In genomic region chr2:55019547-55020258, GRCh38 we compare ENCODE assay signal across 11 cellular contexts. TPM values are rescaled to one million over a fixed set of nuclear protein-coding genes. Genes with fewer than 3 reads are reported as not detected.
A peak's percentile ranks its signal among the peaks of the same experiment; 100 is the strongest.
DNase-seq lines count a peak whose midpoint lies in the region; ATAC-seq, FAIRE-seq and TF ChIP-seq lines count a peak whose summit lies in the region.
"Had no signal": no experiment of that assay in that cellular context is flagged by ENCODE, and none has a peak within 500 bp of the region (broad histone marks: within the 10 kb centered on the region; RNA-seq: fewer than 3 reads in every experiment).

No MANE protein-coding gene starts in this region.

- H3K36me3 ChIP-seq in WERI-Rb-1, result peaks cover 36% of the 10 kb centered on the region

- H3K27ac Mint-ChIP-seq in progenitor cell of endocrine pancreas, result peak overlapping the region; percentile 14

- H3K36me3 Mint-ChIP-seq in progenitor cell of endocrine pancreas (ENCODE audit: insufficient read depth), result peaks cover 10% of the 10 kb centered on the region

- H3K4me3 ChIP-seq in WERI-Rb-1 (ENCODE audit: low read depth, low read length), result no peak overlapping the region

- H3K27me3 ChIP-seq in WERI-Rb-1 (ENCODE audit: insufficient read depth, low read depth, severe bottlenecking), result no peaks in the 10 kb centered on the region

- peaks cover 9% of the 10 kb centered on the region for H3K4me1 Mint-ChIP-seq in progenitor cell of endocrine pancreas (ENCODE audit: low read depth)

- no peak overlapping the region for H3K27ac ChIP-seq in WERI-Rb-1

- no peak for DNase-seq in GM12891 (ENCODE audit: insufficient read length, low spot score)
- DNase-seq in NOMO-1 treated with DMSO at 0.1 percent for 48 hours (lab: John Stamatoyannopoulos, UW; ENCODE audit: unreplicated experiment), result peak; percentile 92
- DNase-seq in dermis blood vessel endothelial cell, result peak; percentile 38
- DNase-seq in progenitor cell of endocrine pancreas (ENCODE audit: low spot score, unreplicated experiment), result no peak
- no peak for DNase-seq in islet precursor cell
- no peak for DNase-seq in WERI-Rb-1
- DNase-seq: DMS 273 treated with DMSO at 0.1 percent for 48 hours; effector CD8-positive, alpha-beta T cell; NCI-H510A had no signal

- no peaks in the 10 kb centered on the region for H3K9me3 ChIP-seq in WERI-Rb-1 (ENCODE audit: severe bottlenecking)

- H3K9me3 Mint-ChIP-seq in progenitor cell of endocrine pancreas (ENCODE audit: low read depth), result peaks cover 3% of the 10 kb centered on the region

- H3K4me3 Mint-ChIP-seq in progenitor cell of endocrine pancreas (ENCODE audit: low read depth), result no peak overlapping the region

- FAIRE-seq in GM12891 (lab: Jason Lieb, UNC), result no peak

- no peak for TF ChIP-seq POLR2A in GM12891 (IDR thresholded peaks at IDR 0.05; ENCODE audit: low read depth, low read length)

- no peak for ATAC-seq in GM21447 (IDR thresholded peaks at IDR 0.05; ENCODE audit: unreplicated experiment)
- no peak for ATAC-seq in HG03196 (IDR thresholded peaks at IDR 0.05; ENCODE audit: unreplicated experiment)

- no peaks in the 10 kb centered on the region for H3K27me3 Mint-ChIP-seq in progenitor cell of endocrine pancreas

- TF ChIP-seq CTCF in progenitor cell of endocrine pancreas (IDR thresholded peaks at IDR 0.05; ENCODE audit: unreplicated experiment), result no peak
- TF ChIP-seq CTCF in WERI-Rb-1 (IDR thresholded peaks at IDR 0.05; ENCODE audit: low read depth, low read length), result no peak

TF ChIP-seq in GM12891, 5 proteins besides CTCF, POLR2A, EP300 and RAD21:
- no peak for TF ChIP-seq POU2F2 (IDR thresholded peaks at IDR 0.05; ENCODE audit: low read depth, low read length)
- TF ChIP-seq SPI1 (IDR thresholded peaks at IDR 0.05; ENCODE audit: low read depth, low read length), result peak; percentile 72

RNA-seq across cellular contexts. Expression of gene RTN4, which starts 30.5 kb away (rescaled TPM):
- 85.0 TPM for polyA plus RNA-seq in GM12891 (2012; ENCODE audit: low read depth, missing spikeins)
- total RNA-seq in dermis blood vessel endothelial cell (118 and 312 TPM in 2 replicates), progenitor cell of endocrine pancreas (246 and 265 TPM in 2 replicates)

Comparison
In these comparisons a context has a peak if more than half of its experiments do, and no peak if none do; other contexts are left out.
1. DNase-seq: peak in NOMO-1 treated with DMSO at 0.1 percent for 48 hours (single experiment) and dermis blood vessel endothelial cell (single experiment); none in GM12891 (single experiment), progenitor cell of endocrine pancreas (single experiment), islet precursor cell (single experiment) and WERI-Rb-1 (single experiment).